19 cellular contexts compared by ENCODE assay signal in the genomic region with DNA sequence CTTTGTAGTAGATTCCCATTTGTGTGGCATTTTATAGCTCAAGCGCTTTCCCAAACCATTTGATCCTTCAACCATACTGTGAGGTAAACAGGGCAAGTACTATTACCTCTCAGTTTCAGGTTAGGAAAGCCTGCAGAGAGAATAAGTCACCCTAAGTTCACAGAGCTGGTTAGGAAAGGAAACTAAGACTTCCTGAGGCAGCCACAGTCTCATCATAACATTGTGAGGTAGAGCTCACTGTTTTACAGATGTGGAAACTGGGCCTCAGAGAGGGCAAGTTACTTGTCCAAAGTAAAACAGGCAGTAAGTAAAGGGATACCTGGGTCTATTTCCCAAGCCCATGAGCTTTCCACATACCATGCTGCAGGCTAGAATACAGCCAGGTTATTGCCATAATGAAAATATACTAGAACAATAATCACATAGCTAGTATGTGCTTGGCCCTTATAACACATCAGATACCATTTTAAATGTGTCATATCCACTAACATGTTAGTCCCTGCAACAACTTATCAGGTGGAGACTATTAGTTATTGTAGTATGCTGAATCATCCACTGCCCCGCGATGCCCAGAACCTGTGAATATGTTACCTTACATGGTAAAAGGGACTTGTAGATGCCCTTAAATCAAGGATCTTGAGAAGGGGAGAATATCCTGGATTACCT.
A peak's percentile ranks its signal among the peaks of the same experiment; 100 is the strongest.
DNase-seq lines count a peak whose midpoint lies in the region; ATAC-seq and TF ChIP-seq lines count a peak whose summit lies in the region.
"Had no signal": no experiment of that assay in that cellular context is flagged by ENCODE, and none has a peak within 500 bp of the region (broad histone marks: within the 10 kb centered on the region; RNA-seq: fewer than 3 reads in every experiment).

No MANE protein-coding gene starts in this region.

- H3K27me3 Mint-ChIP-seq in CD8-positive, alpha-beta T cell (ENCODE audit: low read depth): no peaks in the 10 kb centered on the region
- peaks cover 8% of the 10 kb centered on the region for H3K27me3 Mint-ChIP-seq in T-helper 17 cell
- H3K27me3 Mint-ChIP-seq: progenitor cell of endocrine pancreas had no signal

- ATAC-seq in CD8-positive, alpha-beta T cell: peak; percentile 61
- peak; percentile 68 for ATAC-seq in T-helper 17 cell

- POLR2A ChIA-PET in CD8-positive, alpha-beta T cell (lab: Charles Lee): interaction anchor here (0.7 to 1.4 kb wide), 5 partner anchors 16 to 114 kb away, joined by 3 to 8 read pairs (median 3); no protein-coding TSS in a partner anchor

- H3K4me1 Mint-ChIP-seq in CD8-positive, alpha-beta T cell (ENCODE audit: low read depth): peaks cover 51% of the 10 kb centered on the region
- H3K4me1 Mint-ChIP-seq in T-helper 17 cell: peaks cover 11% of the 10 kb centered on the region

- H3K9me3 Mint-ChIP-seq in CD8-positive, alpha-beta T cell: no peaks in the 10 kb centered on the region

- no peaks in the 10 kb centered on the region for H3K36me3 Mint-ChIP-seq in CD8-positive, alpha-beta T cell
- peaks cover 3% of the 10 kb centered on the region for H3K36me3 Mint-ChIP-seq in T-helper 17 cell (ENCODE audit: low read depth)

- peak overlapping the region; percentile 81 for H3K27ac Mint-ChIP-seq in CD8-positive, alpha-beta T cell
- peak overlapping the region; percentile 71 for H3K27ac Mint-ChIP-seq in T-helper 17 cell
- H3K27ac Mint-ChIP-seq: progenitor cell of endocrine pancreas had no signal

- H3K4me2 ChIP-seq in BLaER1: peak overlapping the region; percentile 71

- H3K4me3 ChIP-seq in BLaER1: no peak overlapping the region
- no peak overlapping the region for H3K4me3 ChIP-seq in CD8-positive, alpha-beta T cell (ENCODE audit: low read depth, low read length)
- H3K4me3 ChIP-seq: dorsolateral prefrontal cortex had no signal

- peak overlapping the region; percentile 65 for H3K4me3 Mint-ChIP-seq in CD8-positive, alpha-beta T cell
- H3K4me3 Mint-ChIP-seq in T-helper 17 cell: peak overlapping the region; percentile 70

- no peaks in the 10 kb centered on the region for H3K36me3 ChIP-seq in BLaER1
- H3K36me3 ChIP-seq in CD8-positive, alpha-beta T cell (ENCODE audit: insufficient read depth, low read length): no peaks in the 10 kb centered on the region

- peak in 1 of 7 experiments; percentile 19 for DNase-seq in CD8-positive, alpha-beta T cell
- no peak for DNase-seq in T-helper 17 cell
- peak; percentile 65 for DNase-seq in epithelial cell of prostate (ENCODE audit: low read depth, low spot score)
- no peak for DNase-seq in GM19240 (ENCODE audit: insufficient read length, low spot score)
- no peak for DNase-seq in stimulated activated CD8-positive, alpha-beta memory T cell treated with anti-CD3 and anti-CD28 coated beads, Interleukin-4, amount 100 ng/mL, for 48 hours
- no peak for DNase-seq in SW 1271 (lab: John Stamatoyannopoulos, UW)
- DNase-seq in NCI-H526 (lab: John Stamatoyannopoulos, UW): no peak
- DNase-seq: activated CD4-positive, alpha-beta T cell treated with anti-CD3 and anti-CD28 coated beads, Interleukin-2, amount 50 U/mL, for 48 hours; activated gamma-delta T cell; dorsolateral prefrontal cortex; GF-D8; head of caudate nucleus; NCI-H2081 treated with DMSO at 0.1 percent for 48 hours; NCI-H510A treated with DMSO at 0.1 percent for 48 hours; SIG-M5; stimulated activated CD4-positive, alpha-beta T cell treated with anti-CD3 and anti-CD28 coated beads, Interleukin-4, amount 100 ng/mL, for 1 hour; T-helper 9 cell had no signal

- no peak overlapping the region for H3K9ac ChIP-seq in BLaER1

- H3K9me3 ChIP-seq in BLaER1: no peaks in the 10 kb centered on the region
- H3K9me3 ChIP-seq in CD8-positive, alpha-beta T cell (ENCODE audit: low read length): no peaks in the 10 kb centered on the region
- no peaks in the 10 kb centered on the region for H3K9me3 ChIP-seq in T-helper 17 cell (ENCODE audit: control insufficient read depth, low read length, poor library complexity, severe bottlenecking)

- no peaks in the 10 kb centered on the region for H4K20me1 ChIP-seq in BLaER1

- peaks cover 21% of the 10 kb centered on the region for H3K4me1 ChIP-seq in BLaER1
- H3K4me1 ChIP-seq in CD8-positive, alpha-beta T cell (ENCODE audit: insufficient read depth, low read length): peaks cover 43% of the 10 kb centered on the region

- CTCF ChIA-PET in CD8-positive, alpha-beta T cell (lab: Charles Lee): interaction anchor here (0.5 to 2.3 kb wide), 8 partner anchors 20 to 526 kb away, joined by 3 to 8 read pairs (median 3); no protein-coding TSS in a partner anchor

- H3K27ac ChIP-seq in BLaER1 (peak overlapping the region; percentile 33; the same call in 1 of the 2 replicates), epithelial cell of prostate (peak overlapping the region; percentile 70)
- no peak overlapping the region for H3K27ac ChIP-seq in CD8-positive, alpha-beta T cell (ENCODE audit: low read depth, low read length)
- H3K27ac ChIP-seq: dorsolateral prefrontal cortex had no signal

- H3K27me3 ChIP-seq in BLaER1: no peaks in the 10 kb centered on the region
- no peaks in the 10 kb centered on the region for H3K27me3 ChIP-seq in CD8-positive, alpha-beta T cell (ENCODE audit: insufficient read depth, low read length)
- H3K27me3 ChIP-seq: dorsolateral prefrontal cortex had no signal

- no peak for TF ChIP-seq CTCF in CD8-positive, alpha-beta T cell (IDR thresholded peaks at IDR 0.05)

- intact Hi-C loops in CD8-positive, alpha-beta T cell (cut with DNase I, micrococcal nuclease): loop anchor here in 1 of 2 experiments (5.0 kb wide), 1 partner anchor 52 kb away; no protein-coding TSS in a partner anchor
